30 cellular contexts compared by ENCODE assay signal in genomic region chr13:40784540-40784939, GRCh38.
"Had no signal": no experiment of that assay in that cellular context is flagged by ENCODE, and none has a peak within 500 bp of the region (broad histone marks: within the 10 kb centered on the region; RNA-seq: fewer than 3 reads in every experiment).

No MANE protein-coding gene starts in this region.

- H3K4me1 ChIP-seq: lower lobe of right lung, psoas muscle had no signal

- H3K4me3 ChIP-seq: coronary artery, esophagus squamous epithelium, left ventricle myocardium inferior, lower lobe of right lung, ovary, psoas muscle, smooth muscle cell, suprapubic skin, upper lobe of left lung had no signal

- DNase-seq: dermis blood vessel endothelial cell; effector memory CD4-positive, alpha-beta T cell; erythroblast; esophagus squamous epithelium; foreskin melanocyte; hypothalamus; immature natural killer cell; left ventricle myocardium inferior; lower lobe of right lung; naive thymus-derived CD8-positive, alpha-beta T cell; nephron progenitor cell; occipital lobe; ovary; posterior cingulate gyrus; psoas muscle; retina; stimulated activated CD4-positive, alpha-beta T cell treated with anti-CD3 and anti-CD28 coated beads, Interleukin-12 subunit alpha, Interleukin-12 subunit beta, amount 100 ng/mL, for 4 hours; stimulated activated CD4-positive, alpha-beta T cell treated with anti-CD3 and anti-CD28 coated beads, Interleukin-1b, Interleukin-23, amount 100 ng/mL, for 48 hours; stimulated activated CD4-positive, alpha-beta T cell treated with anti-CD3 and anti-CD28 coated beads, Interleukin-4, amount 100 ng/mL, for 1 hour; stimulated activated CD8-positive, alpha-beta memory T cell treated with anti-CD3 and anti-CD28 coated beads, Interleukin-4, amount 100 ng/mL, for 48 hours; stimulated activated naive CD4-positive, alpha-beta T cell; stimulated activated naive CD8-positive, alpha-beta T cell treated with anti-CD3 and anti-CD28 coated beads, Interleukin-15, amount 100 ng/mL, for 72 hours; upper lobe of left lung had no signal

- H3K27me3 ChIP-seq: esophagus squamous epithelium, ovary, suprapubic skin, upper lobe of left lung had no signal

- H3K9me3 ChIP-seq: esophagus squamous epithelium, left ventricle myocardium inferior, lower lobe of right lung, ovary, psoas muscle, suprapubic skin, upper lobe of left lung had no signal

- H3K36me3 ChIP-seq: esophagus squamous epithelium, left ventricle myocardium inferior, lower lobe of right lung, ovary, suprapubic skin, upper lobe of left lung had no signal

- FAIRE-seq: endothelial cell of umbilical vein, keratinocyte, urothelium cell line had no signal

- H3K4me2 ChIP-seq: smooth muscle cell had no signal

- H3K27ac ChIP-seq: coronary artery, esophagus squamous epithelium, left ventricle myocardium inferior, lower lobe of right lung, ovary, psoas muscle, suprapubic skin, upper lobe of left lung had no signal

- ATAC-seq: lower lobe of right lung; naive thymus-derived CD8-positive, alpha-beta T cell; psoas muscle; sciatic nerve; stimulated activated naive CD8-positive, alpha-beta T cell treated with anti-CD3 and anti-CD28 coated beads, Interleukin-15, amount 100 ng/mL, for 72 hours had no signal
